19 cellular contexts compared by ENCODE assay signal in genomic region chr10:77862595-77862994, GRCh38.
"Had no signal": no experiment of that assay in that cellular context is flagged by ENCODE, and none has a peak within 500 bp of the region (broad histone marks: within the 10 kb centered on the region; RNA-seq: fewer than 3 reads in every experiment).

No MANE protein-coding gene starts in this region.

- ATAC-seq: activated CD8-positive, alpha-beta T cell treated with anti-CD3 and anti-CD28 coated beads, Interleukin-2, amount 10 ng/mL, durations not matched to agents 7 days and 5 days; activated T-cell treated with anti-CD3 and anti-CD28 coated beads, Interleukin-2, amount 50 U/mL, for 4 hours; naive thymus-derived CD4-positive, alpha-beta T cell; sciatic nerve; upper lobe of right lung had no signal

- H3K4me3 ChIP-seq: coronary artery, left ventricle myocardium inferior, ovary, smooth muscle cell, stomach, testis, upper lobe of right lung had no signal

- H3K36me3 ChIP-seq: ovary, upper lobe of right lung had no signal

- H3K27ac ChIP-seq: brain microvascular endothelial cell, coronary artery, left ventricle myocardium inferior, ovary, stomach, testis, upper lobe of right lung had no signal

- H3K4me2 ChIP-seq: smooth muscle cell had no signal

- DNase-seq: activated CD4-positive, alpha-beta T cell treated with anti-CD3 and anti-CD28 coated beads, Interleukin-2, amount 10 ng/mL, durations not matched to agents 7 days and 5 days; activated CD8-positive, alpha-beta T cell treated with anti-CD3 and anti-CD28 coated beads, Interleukin-2, amount 10 ng/mL, durations not matched to agents 7 days and 5 days; activated naive CD4-positive, alpha-beta T cell treated with anti-CD3 and anti-CD28 coated beads for 36 hours; activated T-cell treated with anti-CD3 and anti-CD28 coated beads, Interleukin-2, amount 50 U/mL, for 4 hours; aorta; brain microvascular endothelial cell; kidney glomerular epithelial cell; left ventricle myocardium inferior; mesendoderm; naive thymus-derived CD4-positive, alpha-beta T cell; ovary; stimulated activated CD4-positive, alpha-beta T cell treated with anti-CD3 and anti-CD28 coated beads, Interleukin-4, amount 100 ng/mL, for 1 hour; stomach; T1000; testis; upper lobe of right lung had no signal

- H3K27me3 ChIP-seq: brain microvascular endothelial cell, ovary, stomach, testis, upper lobe of right lung had no signal

- H3K9me3 ChIP-seq: left ventricle myocardium inferior, ovary, stomach, testis, upper lobe of right lung had no signal

- H3K4me1 ChIP-seq: left ventricle myocardium inferior, upper lobe of right lung had no signal
